In genomic region chr17:72427761-72428109, GRCh38 we compare ENCODE assay signal across 30 cellular contexts.
"Had no signal": no experiment of that assay in that cellular context is flagged by ENCODE, and none has a peak within 500 bp of the region (broad histone marks: within the 10 kb centered on the region; RNA-seq: fewer than 3 reads in every experiment).

No MANE protein-coding gene starts in this region.

- FAIRE-seq: colon, endometrium had no signal

- ATAC-seq: body of pancreas; heart right ventricle; left lung; lower lobe of right lung; natural killer cell treated with Interleukin-12 subunit alpha and Interleukin-12 subunit beta and Interleukin-15 and Interleukin-18, amount 100 ng/mL, for 72 hours; stimulated activated naive B cell treated with anti-CD40 and anti-IgM and Interleukin-4, amounts not matched to agents 10 μg/mL and 1 μg/mL and 100 μg/mL, for 72 hours had no signal

- H3K9me3 ChIP-seq: adrenal gland, body of pancreas, esophagus squamous epithelium, heart right ventricle, left lung, lower lobe of right lung, ovary, sigmoid colon, tibial nerve had no signal

- H3K4me2 ChIP-seq: smooth muscle cell had no signal

- H3K4me3 Mint-ChIP-seq: activated naive CD8-positive, alpha-beta T cell; natural killer cell treated with Interleukin-12 subunit alpha and Interleukin-12 subunit beta and Interleukin-15 and Interleukin-18, amount 100 ng/mL, for 72 hours; stimulated activated naive B cell treated with anti-CD40 and anti-IgM and Interleukin-4, amounts not matched to agents 10 μg/mL and 1 μg/mL and 100 μg/mL, for 72 hours had no signal

- H3K4me1 ChIP-seq: adrenal gland, left lung, lower lobe of right lung had no signal

- H3K27ac ChIP-seq: adrenal gland, epithelial cell of prostate, esophagus squamous epithelium, heart right ventricle, left lung, lower lobe of right lung, ovary, sigmoid colon, tibial nerve had no signal

- H3K36me3 ChIP-seq: adrenal gland, esophagus squamous epithelium, heart right ventricle, left lung, lower lobe of right lung, ovary, sigmoid colon, tibial nerve had no signal

- H3K36me3 Mint-ChIP-seq: activated naive CD8-positive, alpha-beta T cell; natural killer cell treated with Interleukin-12 subunit alpha and Interleukin-12 subunit beta and Interleukin-15 and Interleukin-18, amount 100 ng/mL, for 72 hours had no signal

- H3K27me3 Mint-ChIP-seq: progenitor cell of endocrine pancreas had no signal

- H3K27ac Mint-ChIP-seq: activated naive CD8-positive, alpha-beta T cell; natural killer cell treated with Interleukin-12 subunit alpha and Interleukin-12 subunit beta and Interleukin-15 and Interleukin-18, amount 100 ng/mL, for 72 hours; progenitor cell of endocrine pancreas; stimulated activated naive B cell treated with anti-CD40 and anti-IgM and Interleukin-4, amounts not matched to agents 10 μg/mL and 1 μg/mL and 100 μg/mL, for 72 hours had no signal

- DNase-seq: activated CD4-positive, alpha-beta T cell treated with anti-CD3 and anti-CD28 coated beads for 48 hours; activated CD4-positive, alpha-beta T cell treated with anti-CD3 and anti-CD28 coated beads, Interleukin-2, amount 50 U/mL, for 48 hours; activated CD8-positive, alpha-beta memory T cell treated with anti-CD3 and anti-CD28 coated beads for 24 hours; activated effector memory CD4-positive, alpha-beta T cell treated with Interleukin-2 at 50 U/mL for 16 hours; activated naive CD4-positive, alpha-beta T cell treated with Interleukin-2 at 50 U/mL for 16 hours; adrenal gland; aorta; effector CD8-positive, alpha-beta T cell; esophagus squamous epithelium; foreskin melanocyte; heart right ventricle; kidney glomerular epithelial cell; left lung; lower lobe of right lung; mesendoderm; ovary; retina; sigmoid colon; stimulated activated CD4-positive, alpha-beta T cell treated with anti-CD3 and anti-CD28 coated beads, Interleukin-2, amount 100 ng/mL, for 24 hours; stimulated activated naive B cell treated with anti-CD40 and anti-IgM and Interleukin-4, amounts not matched to agents 10 μg/mL and 1 μg/mL and 100 μg/mL, for 72 hours; T-helper 2 cell had no signal

- H3K27me3 ChIP-seq: adrenal gland, body of pancreas, esophagus squamous epithelium, left lung, ovary, sigmoid colon, tibial nerve had no signal

- H3K9me3 Mint-ChIP-seq: natural killer cell treated with Interleukin-12 subunit alpha and Interleukin-12 subunit beta and Interleukin-15 and Interleukin-18, amount 100 ng/mL, for 72 hours had no signal

- H3K4me3 ChIP-seq: adrenal gland, body of pancreas, esophagus squamous epithelium, heart right ventricle, left lung, lower lobe of right lung, ovary, sigmoid colon, smooth muscle cell, tibial nerve had no signal
